In the genomic region with DNA sequence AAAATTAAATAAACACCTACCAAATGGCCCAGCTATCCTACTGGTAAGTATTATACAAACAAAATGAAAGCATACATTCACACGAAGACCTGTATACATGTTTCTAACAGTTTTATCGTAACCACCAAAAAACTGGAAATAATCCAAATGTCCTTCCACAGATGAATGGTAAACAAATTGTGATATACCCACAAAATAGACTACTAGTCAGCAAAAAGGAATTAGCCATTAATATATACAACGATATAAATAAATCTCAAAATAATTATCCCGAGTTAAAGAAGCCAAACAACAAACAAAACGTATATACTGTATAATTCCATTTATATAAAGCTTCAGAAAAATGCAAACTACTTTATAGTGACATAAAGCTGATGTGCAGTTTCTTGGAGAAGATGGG, we compare ENCODE assay signal across 28 cellular contexts.
"Had no signal": no experiment of that assay in that cellular context is flagged by ENCODE, and none has a peak within 500 bp of the region (broad histone marks: within the 10 kb centered on the region; RNA-seq: fewer than 3 reads in every experiment).

No MANE protein-coding gene starts in this region.

- DNase-seq: colonic mucosa; cortex of kidney; dermis blood vessel endothelial cell; dorsolateral prefrontal cortex; effector CD4-positive, alpha-beta T cell; effector CD8-positive, alpha-beta T cell; effector memory CD4-positive, alpha-beta T cell; effector memory CD8-positive, alpha-beta T cell; endodermal cell; erythroblast; esophagus squamous epithelium; foreskin fibroblast; foreskin keratinocyte; foreskin melanocyte; gastrocnemius medialis; glutamatergic neuron; head of caudate nucleus; heart left ventricle; heart right ventricle had no signal

- H3K79me2 ChIP-seq: hepatocyte had no signal

- H3K27ac ChIP-seq: colonic mucosa, coronary artery, dorsolateral prefrontal cortex, epithelial cell of prostate, esophagus muscularis mucosa, esophagus squamous epithelium, foreskin keratinocyte, gastrocnemius medialis, gastroesophageal sphincter, heart left ventricle, heart right ventricle, hepatocyte had no signal

- H3K4me3 ChIP-seq: colonic mucosa, coronary artery, dorsolateral prefrontal cortex, esophagus muscularis mucosa, esophagus squamous epithelium, gastrocnemius medialis, gastroesophageal sphincter, heart left ventricle, heart right ventricle, hepatocyte had no signal

- ATAC-seq: effector memory CD8-positive, alpha-beta T cell; esophagus mucosa; foreskin keratinocyte; gastrocnemius medialis; gastroesophageal sphincter; heart left ventricle; heart right ventricle had no signal

- H3K9me3 ChIP-seq: colonic mucosa, esophagus muscularis mucosa, esophagus squamous epithelium, gastrocnemius medialis, gastroesophageal sphincter had no signal

- H3K4me1 ChIP-seq: colonic mucosa, esophagus muscularis mucosa, esophagus squamous epithelium, foreskin keratinocyte, gastrocnemius medialis, gastroesophageal sphincter, heart left ventricle, heart right ventricle had no signal

- FAIRE-seq: endometrium, endothelial cell of umbilical vein, frontal cortex had no signal

- H3K4me2 ChIP-seq: hepatocyte had no signal

- H3K36me3 ChIP-seq: colonic mucosa, esophagus muscularis mucosa, esophagus squamous epithelium, gastrocnemius medialis, gastroesophageal sphincter, heart left ventricle, heart right ventricle had no signal

- H2AFZ ChIP-seq: hepatocyte had no signal

- H3K27me3 ChIP-seq: colonic mucosa, dorsolateral prefrontal cortex, esophagus muscularis mucosa, esophagus squamous epithelium, foreskin keratinocyte, gastrocnemius medialis, gastroesophageal sphincter, heart left ventricle, heart right ventricle, hepatocyte had no signal
